26 cellular contexts compared by ENCODE assay signal in the genomic region with DNA sequence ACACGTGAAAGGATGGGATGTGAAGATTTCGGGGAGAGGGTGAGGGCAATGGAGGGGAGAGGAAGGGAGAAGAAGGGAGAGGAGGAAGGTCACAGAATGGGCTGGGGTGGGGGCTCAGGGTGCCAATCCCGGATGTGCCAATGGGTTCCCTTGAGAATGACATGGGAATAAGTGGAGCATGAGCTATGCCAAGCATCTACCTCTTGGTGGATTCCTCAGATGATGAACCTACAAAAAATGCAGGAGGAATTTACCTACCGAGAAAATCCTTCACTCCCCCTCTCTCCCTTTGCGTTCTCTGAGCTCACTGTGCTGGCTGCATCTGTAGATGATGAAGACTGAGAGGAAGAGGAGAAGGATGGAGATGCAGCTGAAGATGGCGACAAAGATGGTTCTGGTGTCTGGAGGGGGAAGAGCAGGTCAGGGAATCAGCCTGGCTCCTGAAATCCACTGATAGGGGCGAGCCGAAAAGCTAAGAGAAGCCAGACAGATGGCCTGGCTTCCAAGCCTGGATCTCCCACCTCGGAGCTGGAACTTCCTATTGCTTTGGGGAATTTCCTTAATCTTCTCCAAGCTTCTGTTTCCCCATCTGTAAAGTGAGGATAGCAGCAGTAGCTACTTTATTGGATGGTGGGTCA. TPM values are rescaled to one million over a fixed set of nuclear protein-coding genes. Genes with fewer than 3 reads are reported as not detected.
DNase-seq lines count a peak whose midpoint lies in the region; ATAC-seq, FAIRE-seq and TF ChIP-seq lines count a peak whose summit lies in the region.
"Had no signal": no experiment of that assay in that cellular context is flagged by ENCODE, and none has a peak within 500 bp of the region (broad histone marks: within the 10 kb centered on the region; RNA-seq: fewer than 3 reads in every experiment).

No MANE protein-coding gene starts in this region.

- RAD21 ChIA-PET in HCT116 (lab: Charles Lee; ENCODE audit: low non-redundant PET in 1 of 2, low total read pairs in 2 of 2, uncharacterized antibody in 2 of 2, unreplicated experiment in 2 of 2): interaction anchor here in 1 of 2 experiments (1.2 kb wide), 1 partner anchor 12 kb away, joined by 3 read pairs; no protein-coding TSS in a partner anchor

- CTCF ChIA-PET in A549 (lab: Yijun Ruan, JAX): interaction anchor here (0.6 to 7.6 kb wide), 8 partner anchors 12 to 249 kb away, joined by 3 to 69 read pairs (median 4); no protein-coding TSS in a partner anchor
- CTCF ChIA-PET in HCT116 (lab: Charles Lee): interaction anchor here (0.5 to 1.6 kb wide), 4 partner anchors 11 to 45 kb away, joined by 3 to 7 read pairs (median 4); no protein-coding TSS in a partner anchor
- CTCF ChIA-PET in RWPE1 (lab: Yijun Ruan, JAX): interaction anchor here (0.7 to 2.0 kb wide), 2 partner anchors 18 to 69 kb away, joined by 3 to 6 read pairs; no protein-coding TSS in a partner anchor
- CTCF ChIA-PET in Calu3 (lab: Charles Lee): interaction anchor here (0.5 to 1.3 kb wide), 2 partner anchors 11 to 31 kb away, joined by 3 to 5 read pairs; no protein-coding TSS in a partner anchor

- H3K27me3 Mint-ChIP-seq in T-helper 2 cell treated with Interferon-gamma antibody and Interleukin-4, amounts not matched to agents 5 μg/mL and 100 μg/mL, for 36 hours (ENCODE audit: low read depth): no peaks in the 10 kb centered on the region
- peaks cover 52% of the 10 kb centered on the region for H3K27me3 Mint-ChIP-seq in Calu3 (ENCODE audit: unreplicated experiment)
- H3K27me3 Mint-ChIP-seq: activated CD8-positive, alpha-beta memory T cell treated with anti-CD3 and anti-CD28 coated beads, Interleukin-2, amount 10 ng/mL, durations not matched to agents 7 days and 5 days had no signal

- WGBS in A549 (ENCODE audit: missing lambda C conversion rate): 22% methylated on average over 9 of the region's 9 CpGs

- TF ChIP-seq RAD21 in A549 (conservative IDR thresholded peaks at IDR 0.05 in 1 of 2, IDR thresholded peaks at IDR 0.05 in 1 of 2): no peak
- no peak for TF ChIP-seq RAD21 in HCT116 (IDR thresholded peaks at IDR 0.05; ENCODE audit: low read depth)

- TF ChIP-seq CTCF in A549 (IDR thresholded peaks at IDR 0.05) (no peak), HCT116 (IDR thresholded peaks at IDR 0.05 in 2 of 3, conservative IDR thresholded peaks at IDR 0.05 in 1 of 3; ENCODE audit: borderline replicate concordance in 1 of 3, insufficient read depth in 1 of 3, low read depth in 2 of 3, low read length in 2 of 3) (no peak), RWPE1 (conservative IDR thresholded peaks at IDR 0.05; ENCODE audit: low read depth) (no peak), Calu3 (IDR thresholded peaks at IDR 0.05; ENCODE audit: unreplicated experiment) (no peak), tibial artery (IDR thresholded peaks at IDR 0.05) (no peak)

- no peak overlapping the region for H2AFZ ChIP-seq in HCT116 (ENCODE audit: low read depth, low read length, poor library complexity, severe bottlenecking)

- no peak for FAIRE-seq in A549 (lab: Jason Lieb, UNC)
- FAIRE-seq: GM18507 had no signal

- H3K27ac ChIP-seq in A549 (peak overlapping the region in 1 of 2 experiments; percentile 42; a peak in 1 of 6 replicates), HCT116 (ENCODE audit: low read depth, low read length) (no peak overlapping the region), RWPE1 (no peak overlapping the region), tibial artery (no peak overlapping the region)
- H3K27ac ChIP-seq: HL-60, left ventricle myocardium inferior, upper lobe of right lung had no signal

- ATAC-seq in A549 (peak; percentile 64 to 66; a peak in 5 of 6 replicates), HCT116 (peak; percentile 30; the same call in 1 of the 2 replicates), HG03039 (IDR thresholded peaks at IDR 0.05; ENCODE audit: unreplicated experiment) (no peak)
- ATAC-seq: activated CD8-positive, alpha-beta memory T cell treated with anti-CD3 and anti-CD28 coated beads, Interleukin-2, amount 10 ng/mL, durations not matched to agents 7 days and 5 days; sciatic nerve; upper lobe of right lung had no signal

- H3K27me3 ChIP-seq in HCT116 (ENCODE audit: insufficient read depth, low read length) (peaks cover 17% of the 10 kb centered on the region; the same call in 1 of the 2 replicates), tibial artery (peaks cover 0 to 11% of the 10 kb centered on the region in 2 donors)

- H3K79me2 ChIP-seq in HCT116 (ENCODE audit: insufficient read depth, low read length): no peaks in the 10 kb centered on the region

- H3K4me1 Mint-ChIP-seq in T-helper 2 cell treated with Interferon-gamma antibody and Interleukin-4, amounts not matched to agents 5 μg/mL and 100 μg/mL, for 36 hours (ENCODE audit: low read depth): no peaks in the 10 kb centered on the region
- H3K4me1 Mint-ChIP-seq in Calu3 (ENCODE audit: low read depth, unreplicated experiment): no peaks in the 10 kb centered on the region
- H3K4me1 Mint-ChIP-seq: activated CD4-positive, alpha-beta T cell treated with anti-CD3 and anti-CD28 coated beads, Interleukin-2, amount 10 ng/mL, durations not matched to agents 7 days and 5 days; activated CD8-positive, alpha-beta memory T cell treated with anti-CD3 and anti-CD28 coated beads, Interleukin-2, amount 10 ng/mL, durations not matched to agents 7 days and 5 days; activated naive CD4-positive, alpha-beta T cell treated with anti-CD3 and anti-CD28 coated beads, Interleukin-2, amount 10 ng/mL, durations not matched to agents 7 days and 5 days; nephron had no signal

- no peaks in the 10 kb centered on the region for H3K36me3 Mint-ChIP-seq in T-helper 2 cell treated with Interferon-gamma antibody and Interleukin-4, amounts not matched to agents 5 μg/mL and 100 μg/mL, for 36 hours (ENCODE audit: low read depth)
- H3K36me3 Mint-ChIP-seq in Calu3 (ENCODE audit: insufficient read depth, unreplicated experiment): no peaks in the 10 kb centered on the region
- H3K36me3 Mint-ChIP-seq: activated CD8-positive, alpha-beta memory T cell treated with anti-CD3 and anti-CD28 coated beads, Interleukin-2, amount 10 ng/mL, durations not matched to agents 7 days and 5 days; activated naive CD4-positive, alpha-beta T cell treated with anti-CD3 and anti-CD28 coated beads, Interleukin-2, amount 10 ng/mL, durations not matched to agents 7 days and 5 days had no signal

- no peak overlapping the region for H3K9ac ChIP-seq in HCT116 (ENCODE audit: low read length)

- H3K4me3 ChIP-seq in A549 (no peak overlapping the region), HCT116 (replicated peaks in 1 of 2; ENCODE audit: low read depth in 1 of 2, low read length in 2 of 2) (no peak overlapping the region), tibial artery (no peak overlapping the region)
- H3K4me3 ChIP-seq: left ventricle myocardium inferior, upper lobe of right lung had no signal

- intact Hi-C loops in HCT116 (cut with micrococcal nuclease): no loop called here
- intact Hi-C loops in Calu3 (cut with micrococcal nuclease; ENCODE audit: unreplicated experiment): no loop called here
- intact Hi-C loops in tibial artery (cut with DNase I; ENCODE audit: low total_unique reads): no loop called here

- DNase-seq in A549 (ENCODE audit: low read depth in 1 of 2, low spot score in 1 of 2) (no peak), HCT116 (ENCODE audit: low read depth, low spot score) (no peak), RWPE1 (ENCODE audit: low spot score) (peak; percentile 8), iPS DF 19.7 (ENCODE audit: low read depth, low spot score) (peak; percentile 54), Calu3 (no peak), tibial artery (no peak)
- DNase-seq in T-helper 2 cell treated with Interferon-gamma antibody and Interleukin-4, amounts not matched to agents 5 μg/mL and 100 μg/mL, for 36 hours (ENCODE audit: low spot score): no peak
- DNase-seq: activated CD4-positive, alpha-beta T cell treated with anti-CD3 and anti-CD28 coated beads, Interleukin-2, amount 10 ng/mL, durations not matched to agents 7 days and 5 days; activated CD8-positive, alpha-beta memory T cell treated with anti-CD3 and anti-CD28 coated beads, Interleukin-2, amount 10 ng/mL, durations not matched to agents 7 days and 5 days; activated naive CD4-positive, alpha-beta T cell treated with anti-CD3 and anti-CD28 coated beads, Interleukin-2, amount 10 ng/mL, durations not matched to agents 7 days and 5 days; C1 segment of cervical spinal cord; caudate nucleus; dermis blood vessel endothelial cell; left ventricle myocardium inferior; NCI-H1436 treated with DMSO at 0.1 percent for 48 hours; NCI-H2171; NCI-H524 treated with DMSO at 0.1 percent for 48 hours; posterior cingulate gyrus; stimulated activated CD8-positive, alpha-beta memory T cell treated with anti-CD3 and anti-CD28 coated beads, Interleukin-4, amount 100 ng/mL, for 48 hours; upper lobe of right lung had no signal

- H3K36me3 ChIP-seq in HCT116 (ENCODE audit: control insufficient read depth in 1 of 2, insufficient read depth in 2 of 2, low read length in 2 of 2) (no peaks in the 10 kb centered on the region), tibial artery (no peaks in the 10 kb centered on the region)
- H3K36me3 ChIP-seq: left ventricle myocardium inferior, upper lobe of right lung had no signal

- H3K9me3 ChIP-seq in A549 (no peaks in the 10 kb centered on the region), HCT116 (ENCODE audit: control insufficient read depth in 1 of 2, insufficient read depth in 1 of 2, low read depth in 1 of 2, low read length in 2 of 2) (no peaks in the 10 kb centered on the region), tibial artery (no peaks in the 10 kb centered on the region)
- H3K9me3 ChIP-seq: left ventricle myocardium inferior, upper lobe of right lung had no signal

- POLR2A ChIA-PET in A549 (lab: Yijun Ruan, JAX): interaction anchor here (1.0 kb wide), 1 partner anchor 34 kb away, joined by 3 read pairs; no protein-coding TSS in a partner anchor
- POLR2A ChIA-PET in HCT116 (lab: Charles Lee): interaction anchor here (1.0 kb wide), 1 partner anchor 174 kb away, joined by 4 read pairs; the partner anchor contains the start of gene MYADM
- POLR2A ChIA-PET in RWPE1 (lab: Yijun Ruan, JAX; ENCODE audit: low non-redundant PET): no interaction called here

- no peaks in the 10 kb centered on the region for H3K9me3 Mint-ChIP-seq in T-helper 2 cell treated with Interferon-gamma antibody and Interleukin-4, amounts not matched to agents 5 μg/mL and 100 μg/mL, for 36 hours
- H3K9me3 Mint-ChIP-seq in Calu3 (ENCODE audit: low read depth, unreplicated experiment): no peaks in the 10 kb centered on the region
- H3K9me3 Mint-ChIP-seq: activated CD4-positive, alpha-beta T cell treated with anti-CD3 and anti-CD28 coated beads, Interleukin-2, amount 10 ng/mL, durations not matched to agents 7 days and 5 days; activated naive CD4-positive, alpha-beta T cell treated with anti-CD3 and anti-CD28 coated beads, Interleukin-2, amount 10 ng/mL, durations not matched to agents 7 days and 5 days; nephron had no signal

- no peak for TF ChIP-seq EP300 in A549 (IDR thresholded peaks at IDR 0.05)

- H3K4me3 Mint-ChIP-seq in T-helper 2 cell treated with Interferon-gamma antibody and Interleukin-4, amounts not matched to agents 5 μg/mL and 100 μg/mL, for 36 hours: no peak overlapping the region
- no peak overlapping the region for H3K4me3 Mint-ChIP-seq in Calu3 (ENCODE audit: low read depth, unreplicated experiment)
- H3K4me3 Mint-ChIP-seq: activated CD4-positive, alpha-beta T cell treated with anti-CD3 and anti-CD28 coated beads, Interleukin-2, amount 10 ng/mL, durations not matched to agents 7 days and 5 days; activated CD8-positive, alpha-beta memory T cell treated with anti-CD3 and anti-CD28 coated beads, Interleukin-2, amount 10 ng/mL, durations not matched to agents 7 days and 5 days; activated naive CD4-positive, alpha-beta T cell treated with anti-CD3 and anti-CD28 coated beads, Interleukin-2, amount 10 ng/mL, durations not matched to agents 7 days and 5 days; nephron had no signal

- TF ChIP-seq POLR2A in A549 (IDR thresholded peaks at IDR 0.05; ENCODE audit: low read length) (no peak), HCT116 (IDR thresholded peaks at IDR 0.05; ENCODE audit: borderline replicate concordance, extremely low read depth, insufficient read depth, insufficient read length) (no peak)

- no peak overlapping the region for H3K27ac Mint-ChIP-seq in T-helper 2 cell treated with Interferon-gamma antibody and Interleukin-4, amounts not matched to agents 5 μg/mL and 100 μg/mL, for 36 hours
- no peak overlapping the region for H3K27ac Mint-ChIP-seq in Calu3 (ENCODE audit: unreplicated experiment)
- H3K27ac Mint-ChIP-seq: activated CD4-positive, alpha-beta T cell treated with anti-CD3 and anti-CD28 coated beads, Interleukin-2, amount 10 ng/mL, durations not matched to agents 7 days and 5 days; activated CD8-positive, alpha-beta memory T cell treated with anti-CD3 and anti-CD28 coated beads, Interleukin-2, amount 10 ng/mL, durations not matched to agents 7 days and 5 days; activated naive CD4-positive, alpha-beta T cell treated with anti-CD3 and anti-CD28 coated beads, Interleukin-2, amount 10 ng/mL, durations not matched to agents 7 days and 5 days; nephron had no signal

- BruUV-seq in HCT116 (replicated peaks; lab: Mats Ljungman, UMichigan) (no TSS peak), Calu3 (replicated peaks; lab: Mats Ljungman, UMichigan) (no TSS peak)

- H3K9me2 ChIP-seq in HCT116 (ENCODE audit: insufficient read depth): no peaks in the 10 kb centered on the region

- no peaks in the 10 kb centered on the region for H4K20me1 ChIP-seq in HCT116 (ENCODE audit: insufficient read depth)

- H3K4me2 ChIP-seq in A549 (peak overlapping the region; percentile 42), HCT116 (ENCODE audit: low read length) (peak overlapping the region; percentile 25; the same call in 1 of the 2 replicates)

- H3K4me1 ChIP-seq in A549 (peaks cover 10% of the 10 kb centered on the region), HCT116 (ENCODE audit: control insufficient read depth in 1 of 2, insufficient read depth in 2 of 2, low read length in 2 of 2) (peaks cover 0 to 9% of the 10 kb centered on the region in 2 experiments; a peak in 2 of 4 replicates), tibial artery (no peaks in the 10 kb centered on the region)
- H3K4me1 ChIP-seq: left ventricle myocardium inferior, upper lobe of right lung had no signal

RNA-seq across cellular contexts. Expression of gene VSTM1, which starts 21.6 kb away (rescaled TPM):
- polyA plus RNA-seq in A549 (2011; rRNA removed) (0.25 and 0.28 TPM in 2 replicates), A549 (2017; fragmentation: RNase III; extraction: RNeasy Plus Mini Kit Qiagen cat#74134 plus additional on column Dnase treatment) (0.50 to 0.94 TPM (median 0.53 TPM) in 3 replicates)
- polyA plus RNA-seq in A549 (2012; cell fraction: cytosol; rRNA removed): 0.66 and 0.87 TPM in 2 replicates
- polyA plus RNA-seq in A549 (2012; cell fraction: nucleus; rRNA removed): 0.24 TPM in 1 of 2 replicates, not detected in the other
- polyA minus RNA-seq in A549 (2011; rRNA and poly(A)+ RNA removed): not detected in 2 replicates
- total RNA-seq in HCT116 (2021; ENCODE audit: unreplicated experiment) (not detected), Calu3 (2022) (not detected in 2 replicates)
- polyA plus RNA-seq in HCT116 (2012): not detected in 2 replicates
- total RNA-seq: activated CD4-positive, alpha-beta T cell treated with anti-CD3 and anti-CD28 coated beads, Interleukin-2, amount 10 ng/mL, durations not matched to agents 7 days and 5 days; activated CD8-positive, alpha-beta memory T cell treated with anti-CD3 and anti-CD28 coated beads, Interleukin-2, amount 10 ng/mL, durations not matched to agents 7 days and 5 days; dermis blood vessel endothelial cell; left ventricle myocardium inferior had no signal

RNA-seq across cellular contexts. Expression of gene TARM1, which starts 39.1 kb away (rescaled TPM):
- not detected in 2 replicates for polyA plus RNA-seq in A549 (2011; rRNA removed)
- polyA plus RNA-seq in A549 (2012; cell fraction: cytosol; rRNA removed): not detected in 2 replicates
- not detected in 2 replicates for polyA plus RNA-seq in A549 (2012; cell fraction: nucleus; rRNA removed)
- polyA plus RNA-seq in A549 (2017; fragmentation: RNase III; extraction: RNeasy Plus Mini Kit Qiagen cat#74134 plus additional on column Dnase treatment): not detected in 3 replicates
- polyA minus RNA-seq in A549 (2011; rRNA and poly(A)+ RNA removed): not detected in 2 replicates
- total RNA-seq in HCT116 (2021; ENCODE audit: unreplicated experiment): not detected
- not detected in 2 replicates for polyA plus RNA-seq in HCT116 (2012)
- total RNA-seq in Calu3 (2022): not detected in 2 replicates
- total RNA-seq: activated CD4-positive, alpha-beta T cell treated with anti-CD3 and anti-CD28 coated beads, Interleukin-2, amount 10 ng/mL, durations not matched to agents 7 days and 5 days; activated CD8-positive, alpha-beta memory T cell treated with anti-CD3 and anti-CD28 coated beads, Interleukin-2, amount 10 ng/mL, durations not matched to agents 7 days and 5 days; dermis blood vessel endothelial cell; left ventricle myocardium inferior; sciatic nerve; upper lobe of right lung had no signal

RNA-seq across cellular contexts. Expression of gene CACNG6, which starts 50.7 kb away (rescaled TPM):
- polyA plus RNA-seq in A549 (2011; rRNA removed): 15.6 and 16.2 TPM in 2 replicates
- polyA plus RNA-seq in A549 (2012; cell fraction: cytosol; rRNA removed): 11.5 and 18.6 TPM in 2 replicates
- 18.5 and 21.7 TPM in 2 replicates for polyA plus RNA-seq in A549 (2012; cell fraction: nucleus; rRNA removed)
- 4.4 to 8.2 TPM (median 7.3 TPM) in 3 replicates for polyA plus RNA-seq in A549 (2017; fragmentation: RNase III; extraction: RNeasy Plus Mini Kit Qiagen cat#74134 plus additional on column Dnase treatment)
- polyA minus RNA-seq in A549 (2011; rRNA and poly(A)+ RNA removed): 8.8 and 9.3 TPM in 2 replicates
- 0.15 TPM for total RNA-seq in HCT116 (2021; ENCODE audit: unreplicated experiment)
- not detected in 2 replicates for polyA plus RNA-seq in HCT116 (2012)
- total RNA-seq in Calu3 (2022): 137 and 144 TPM in 2 replicates
- total RNA-seq: activated CD4-positive, alpha-beta T cell treated with anti-CD3 and anti-CD28 coated beads, Interleukin-2, amount 10 ng/mL, durations not matched to agents 7 days and 5 days; activated CD8-positive, alpha-beta memory T cell treated with anti-CD3 and anti-CD28 coated beads, Interleukin-2, amount 10 ng/mL, durations not matched to agents 7 days and 5 days; left ventricle myocardium inferior; mononuclear cell; sciatic nerve; upper lobe of right lung had no signal

RNA-seq across cellular contexts. Expression of gene OSCAR, which starts 58.5 kb away (rescaled TPM):
- polyA plus RNA-seq in A549 (2011; rRNA removed) (0.26 and 0.33 TPM in 2 replicates), A549 (2017; fragmentation: RNase III; extraction: RNeasy Plus Mini Kit Qiagen cat#74134 plus additional on column Dnase treatment) (0.28 to 0.63 TPM (median 0.31 TPM) in 3 replicates)
- polyA plus RNA-seq in A549 (2012; cell fraction: cytosol; rRNA removed): 0.56 and 1.1 TPM in 2 replicates
- 1.8 and 3.0 TPM in 2 replicates for polyA plus RNA-seq in A549 (2012; cell fraction: nucleus; rRNA removed)
- 0.15 and 0.21 TPM in 2 replicates for polyA minus RNA-seq in A549 (2011; rRNA and poly(A)+ RNA removed)
- total RNA-seq in HCT116 (2021; ENCODE audit: unreplicated experiment) (0.59 TPM), Calu3 (2022) (0.54 and 0.64 TPM in 2 replicates)
- polyA plus RNA-seq in HCT116 (2012): 0.45 and 1.1 TPM in 2 replicates
- total RNA-seq: dermis blood vessel endothelial cell had no signal

Comparison
In these comparisons a context has a peak if more than half of its experiments do, and no peak if none do; other contexts are left out.
1. DNase-seq: peak in RWPE1 (single experiment) and iPS DF 19.7 (single experiment); none in A549 (0 of 2), HCT116 (single experiment), T-helper 2 cell treated with Interferon-gamma antibody and Interleukin-4, amounts not matched to agents 5 μg/mL and 100 μg/mL, for 36 hours (single experiment), Calu3 (single experiment) and tibial artery (0 of 2).
2. RNA of gene CACNG6, which starts 50.7 kb away (total RNA-seq): 137 to 144 TPM in Calu3; 0.15 TPM in HCT116 (single experiment); every median in the first group is over 100 times any median in the second.